Comparison of ENCODE assay signal across 8 cellular contexts in the genomic region with DNA sequence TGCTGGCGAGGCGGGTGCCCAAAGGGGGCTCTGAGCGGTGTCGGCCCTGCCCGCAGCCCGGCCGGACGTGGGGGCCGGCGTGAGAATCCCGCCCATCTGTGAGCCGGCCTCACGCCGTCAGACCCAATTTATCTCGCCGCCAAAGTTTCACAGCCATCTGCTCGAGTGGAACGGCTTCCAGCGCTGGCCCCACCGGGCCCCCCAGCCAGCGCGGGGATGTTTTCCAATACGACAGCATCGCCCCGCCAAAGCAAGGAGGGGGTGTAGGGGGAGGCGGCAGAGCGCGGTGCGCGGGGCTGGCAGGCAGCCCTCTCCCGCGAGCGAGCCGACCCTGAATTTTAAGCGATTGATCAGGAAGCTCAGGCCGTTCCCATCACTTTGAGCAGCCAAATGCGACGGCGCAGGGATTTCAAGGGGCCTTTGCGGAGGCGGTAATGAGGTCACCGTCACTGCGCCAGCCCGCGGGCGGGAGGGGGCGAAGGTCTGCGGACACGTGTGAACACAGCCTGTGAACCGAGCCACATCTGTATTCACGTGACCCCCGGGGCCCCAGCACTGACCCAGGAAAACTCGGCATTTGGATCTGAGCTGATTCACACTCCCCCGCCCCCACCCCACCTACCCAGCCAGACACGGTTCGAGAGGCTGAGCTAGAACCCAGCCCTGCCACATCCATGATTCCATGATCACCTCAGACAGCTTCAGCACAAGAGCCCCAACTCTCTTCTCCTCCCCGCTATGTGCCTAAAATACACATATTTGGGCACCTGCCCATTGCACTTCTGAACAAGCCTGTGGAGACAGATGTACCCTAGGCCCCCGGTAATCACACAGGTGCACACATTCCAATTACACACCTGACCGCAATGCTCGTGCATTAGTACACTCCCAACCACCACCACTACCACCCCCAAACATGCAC. TPM values are rescaled to one million over a fixed set of nuclear protein-coding genes. Genes with fewer than 3 reads are reported as not detected.
A peak's percentile ranks its signal among the peaks of the same experiment; 100 is the strongest.
DNase-seq lines count a peak whose midpoint lies in the region; ATAC-seq lines count a peak whose summit lies in the region.

No MANE protein-coding gene starts in this region.

- in situ Hi-C loops in G401 (cut with HindIII; ENCODE audit: low sequenced_read_pairs) (loop anchor here (5.0 kb wide), 1 partner anchor 46 kb away; no protein-coding TSS in a partner anchor), KBM-7 (cut with MboI; ENCODE audit: low pct_unique_long_range_greater_than_20kb, low sequenced_read_pairs) (no loop called here)

- H3K9me3 ChIP-seq in SJCRH30 (replicated peaks) (no peaks in the 10 kb centered on the region), skeletal muscle tissue (ENCODE audit: control insufficient read depth in 3 of 3, low read length in 3 of 3) (no peaks in the 10 kb centered on the region)

- no peaks in the 10 kb centered on the region for H3K27me3 ChIP-seq in SJCRH30
- peaks cover 39 to 42% (median 39%) of the 10 kb centered on the region in 3 donors for H3K27me3 ChIP-seq in skeletal muscle tissue (ENCODE audit: control insufficient read depth in 3 of 3, insufficient read depth in 3 of 3, low read length in 3 of 3)

- peak; percentile 16 for ATAC-seq in HG02610 (IDR thresholded peaks at IDR 0.05; ENCODE audit: unreplicated experiment)

- H3K4me1 ChIP-seq in SJCRH30 (peaks cover 33% of the 10 kb centered on the region), skeletal muscle tissue (ENCODE audit: control insufficient read depth in 3 of 3, insufficient read depth in 3 of 3, low read length in 3 of 3) (peaks cover 22 to 36% (median 34%) of the 10 kb centered on the region in 3 donors)

- H3K36me3 ChIP-seq in SJCRH30 (no peaks in the 10 kb centered on the region), skeletal muscle tissue (ENCODE audit: control insufficient read depth in 3 of 3, insufficient read depth in 3 of 3, low read length in 3 of 3) (no peaks in the 10 kb centered on the region)

- peak; percentile 75 for DNase-seq in G401 (ENCODE audit: low spot score)
- DNase-seq in SJCRH30 = peak; percentile 29 to 43
- DNase-seq in astrocyte of the hippocampus (ENCODE audit: low read depth, low spot score) = peak; percentile 65
- peak; percentile 41 for DNase-seq in iPS-NIHi7 (ENCODE audit: extremely low spot score)
- DNase-seq in NCI-H1092 (lab: John Stamatoyannopoulos, UW) = no peak
- DNase-seq in KBM-7 = no peak

- peak overlapping the region; percentile 51 for H3K27ac ChIP-seq in SJCRH30
- H3K27ac ChIP-seq in skeletal muscle tissue (ENCODE audit: low read depth, low read length) = no peak overlapping the region

- H3K4me3 ChIP-seq in SJCRH30 = peak overlapping the region; percentile 56
- peak overlapping the region; percentile 66 to 73 (median 72) for H3K4me3 ChIP-seq in skeletal muscle tissue (ENCODE audit: low read length in 3 of 3)

- H3K9ac ChIP-seq in skeletal muscle tissue (ENCODE audit: low read depth in 1 of 3, low read length in 3 of 3) = peak overlapping the region in 2 of 3 donors; percentile 40 to 64

RNA-seq across cellular contexts. Expression of a gene that starts 47.8 kb away (rescaled TPM):
- 0.31 and 2.0 TPM in 2 replicates for total RNA-seq in G401 (2014; rRNA removed; shearing (Covaris generic))
- total RNA-seq in SJCRH30 (2014; rRNA removed; shearing (Covaris generic)) = not detected in 2 replicates
- 0.52 TPM for total RNA-seq in skeletal muscle tissue

Comparison
In these comparisons a context has a peak if more than half of its experiments do, and no peak if none do; other contexts are left out.
1. DNase-seq: peak in G401 (single experiment), SJCRH30 (2 of 2), astrocyte of the hippocampus (single experiment) and iPS-NIHi7 (single experiment); none in NCI-H1092 (single experiment) and KBM-7 (single experiment).